ENCODE assay signal across 19 cellular contexts in the genomic region with DNA sequence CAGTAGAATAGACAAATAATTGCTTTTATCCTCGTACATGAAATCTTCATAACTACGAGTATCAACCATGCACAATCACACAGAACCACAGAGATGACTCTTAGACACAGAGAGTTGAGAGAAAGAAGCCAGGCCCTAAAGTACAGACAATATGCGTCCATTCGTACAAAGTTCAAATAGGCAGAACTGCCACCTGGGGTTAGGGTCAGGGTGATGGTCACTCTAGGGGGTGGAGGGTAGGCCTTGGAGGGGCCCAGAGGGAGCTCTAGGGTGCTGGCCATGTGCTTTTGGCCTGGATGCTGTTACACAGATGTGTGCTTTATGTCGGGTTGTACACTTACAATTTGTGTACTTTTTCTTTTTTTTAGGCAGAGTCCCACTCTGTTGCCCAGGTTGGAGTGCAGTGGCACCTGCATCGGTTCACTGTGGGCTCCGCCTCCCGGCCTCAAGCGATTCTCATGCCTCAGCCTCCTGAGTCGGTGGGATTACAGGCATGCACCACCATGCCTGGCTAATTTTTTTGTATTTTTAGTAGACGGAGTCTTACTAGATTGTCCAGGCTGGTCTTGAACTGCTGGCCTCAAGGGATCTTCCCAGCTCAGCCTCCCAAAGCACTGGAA.
DNase-seq lines count a peak whose midpoint lies in the region; ATAC-seq and TF ChIP-seq lines count a peak whose summit lies in the region.
"Had no signal": no experiment of that assay in that cellular context is flagged by ENCODE, and none has a peak within 500 bp of the region (broad histone marks: within the 10 kb centered on the region; RNA-seq: fewer than 3 reads in every experiment).

No MANE protein-coding gene starts in this region.

- no peak overlapping the region for H3K4me3 Mint-ChIP-seq in CD14-positive monocyte
- no peak overlapping the region for H3K4me3 Mint-ChIP-seq in H9

- WGBS in H9 (ENCODE audit: extremely low coverage, insufficient read length, low lambda C conversion rate): no CpG with 5 or more reads among the region's 11 CpGs

- H3K23me2 ChIP-seq in H9 (ENCODE audit: insufficient read length, low read depth, low read length, poor library complexity, severe bottlenecking): no peaks in the 10 kb centered on the region

- H3K4me3 ChIP-seq in coronary artery: no peak overlapping the region
- H3K4me3 ChIP-seq: right lobe of liver had no signal

- no peak overlapping the region for H3K4me2 ChIP-seq in H9 (ENCODE audit: insufficient read depth, insufficient read length, low read length)

- peaks cover 0 to 2% (median 0%) of the 10 kb centered on the region in 3 donors for H3K27me3 Mint-ChIP-seq in CD14-positive monocyte (ENCODE audit: low read depth in 3 of 3)
- no peaks in the 10 kb centered on the region; the same call in none of the 2 replicates for H3K27me3 Mint-ChIP-seq in H9 (ENCODE audit: low read depth)
- H3K27me3 Mint-ChIP-seq: naive B cell had no signal

- H3K36me3 Mint-ChIP-seq in CD14-positive monocyte (peaks cover 3 to 5% of the 10 kb centered on the region in 2 donors), H9 (ENCODE audit: insufficient read depth in 1 of 3, low read depth in 3 of 3) (no peaks in the 10 kb centered on the region)
- H3K36me3 Mint-ChIP-seq: naive B cell had no signal

- H3K23ac ChIP-seq in H9 (ENCODE audit: insufficient read length, low read depth, low read length): no peak overlapping the region

- H4K91ac ChIP-seq in H9 (ENCODE audit: insufficient read length, low read depth, low read length): no peak overlapping the region

- no peaks in the 10 kb centered on the region for H3K79me2 ChIP-seq in H9 (ENCODE audit: insufficient read depth, low read length)
- H3K79me2 ChIP-seq: parathyroid adenoma had no signal

- H3K9me3 Mint-ChIP-seq in CD14-positive monocyte (peaks cover 0 to 6% (median 2%) of the 10 kb centered on the region in 7 donors), H9 (peaks cover 0 to 5% of the 10 kb centered on the region in 2 experiments; a peak in 1 of 5 replicates)

- H4K20me1 ChIP-seq in H9 (ENCODE audit: control insufficient read depth, insufficient read depth, insufficient read length): no peaks in the 10 kb centered on the region

- no peak overlapping the region for H3T11ph ChIP-seq in H9 (ENCODE audit: low read length)

- no peaks in the 10 kb centered on the region for H3K9me3 ChIP-seq in H9 (ENCODE audit: control insufficient read depth, low read depth, low read length)
- H3K9me3 ChIP-seq: right lobe of liver had no signal

- ATAC-seq in sciatic nerve: no peak
- no peak for ATAC-seq in GM18505 (IDR thresholded peaks at IDR 0.05; ENCODE audit: unreplicated experiment)
- ATAC-seq: HCT116, left colon, right lobe of liver had no signal

- H2BK15ac ChIP-seq in H9 (ENCODE audit: low read depth, low read length): no peak overlapping the region

- H3K4ac ChIP-seq in H9 (ENCODE audit: low read depth, low read length): no peak overlapping the region

- peak overlapping the region in 5 of 7 donors; percentile 49 to 99 (median 99) for H3K27ac Mint-ChIP-seq in CD14-positive monocyte
- no peak overlapping the region for H3K27ac Mint-ChIP-seq in H9

- no peak overlapping the region for H2BK20ac ChIP-seq in H9 (ENCODE audit: low read depth, low read length, poor library complexity, severe bottlenecking)

- H3K27ac ChIP-seq in H9 (ENCODE audit: insufficient read length, low read depth, low read length) (no peak overlapping the region), coronary artery (no peak overlapping the region)
- H3K27ac ChIP-seq: parathyroid adenoma, right lobe of liver had no signal

- no peak overlapping the region for H4K5ac ChIP-seq in H9 (ENCODE audit: insufficient read length, low read depth, low read length)

- no peak overlapping the region for H3K18ac ChIP-seq in H9 (ENCODE audit: insufficient read length, low read depth, low read length)

- H3K79me1 ChIP-seq in H9 (ENCODE audit: insufficient read depth, low read depth, low read length, poor library complexity, severe bottlenecking): no peaks in the 10 kb centered on the region

- H3K9ac ChIP-seq in H9 (ENCODE audit: extremely low read depth, insufficient read length, low read length): no peak overlapping the region
- H3K9ac ChIP-seq: parathyroid adenoma had no signal

- H2BK120ac ChIP-seq in H9 (ENCODE audit: low read depth, low read length, poor library complexity, severe bottlenecking): no peak overlapping the region

- H2BK5ac ChIP-seq in H9 (ENCODE audit: insufficient read length, low read length): no peak overlapping the region

- no peak for TF ChIP-seq POLR2A in GM18505 (IDR thresholded peaks at IDR 0.05; ENCODE audit: borderline replicate concordance, extremely low read depth, insufficient read depth, insufficient read length)

- H2BK12ac ChIP-seq in H9 (ENCODE audit: insufficient read length, low read depth, low read length): no peak overlapping the region

- no peak for DNase-seq in CD14-positive monocyte (ENCODE audit: low spot score)
- peak; percentile 14 for DNase-seq in H9
- DNase-seq in coronary artery (ENCODE audit: low spot score): peak; percentile 38
- DNase-seq in sciatic nerve (ENCODE audit: low spot score): peak; percentile 26
- DNase-seq in OCI-M1 (lab: John Stamatoyannopoulos, UW): no peak
- DNase-seq in Ammon's horn (ENCODE audit: low spot score): no peak
- DNase-seq: activated CD4-positive, alpha-beta T cell treated with anti-CD3 and anti-CD28 coated beads for 4 hours; activated naive CD4-positive, alpha-beta T cell; central memory CD4-positive, alpha-beta T cell; KBM-7; mesenchymal stem cell; naive B cell; NCI-H187; SHP77 treated with DMSO at 0.1 percent for 48 hours had no signal

- no peak overlapping the region for H3K56ac ChIP-seq in H9 (ENCODE audit: insufficient read length, low read depth, low read length)

- no peaks in the 10 kb centered on the region for H3K4me1 ChIP-seq in H9 (ENCODE audit: insufficient read depth, low read length)
- H3K4me1 ChIP-seq: parathyroid adenoma had no signal

- H4K8ac ChIP-seq in H9 (replicated peaks; ENCODE audit: insufficient read length, low read depth, low read length): no peak overlapping the region

- TF ChIP-seq CTCF in CD14-positive monocyte (IDR thresholded peaks at IDR 0.05) (no peak), H9 (conservative IDR thresholded peaks at IDR 0.05) (no peak), coronary artery (IDR thresholded peaks at IDR 0.05) (no peak)

- no peaks in the 10 kb centered on the region for H3K27me3 ChIP-seq in H9 (ENCODE audit: insufficient read depth, low read length)
- H3K27me3 ChIP-seq: right lobe of liver had no signal

- H3K4me1 Mint-ChIP-seq in CD14-positive monocyte (peaks cover 90% of the 10 kb centered on the region), H9 (peaks cover 5 to 7% of the 10 kb centered on the region in 2 experiments; a peak in 3 of 4 replicates)

- intact Hi-C loops in CD14-positive monocyte (cut with micrococcal nuclease): loop anchor here in 1 of 2 donors (5.0 kb wide), 1 partner anchor 67 kb away; a partner anchor contains a TSS
- intact Hi-C loops in sciatic nerve (cut with DNase I): no loop called here

- H2AK5ac ChIP-seq in H9 (ENCODE audit: insufficient read length, low read length): no peak overlapping the region

- no peak overlapping the region for H2AFZ ChIP-seq in H9 (ENCODE audit: low read length)
- H2AFZ ChIP-seq: parathyroid adenoma had no signal

- no peak overlapping the region for H3K14ac ChIP-seq in H9 (ENCODE audit: insufficient read depth, low read length)

Comparison
In these comparisons a context has a peak if more than half of its experiments do, and no peak if none do; other contexts are left out.
1. DNase-seq: peak in H9 (single experiment), coronary artery (single experiment) and sciatic nerve (single experiment); none in CD14-positive monocyte (single experiment), OCI-M1 (single experiment) and Ammon's horn (single experiment).
2. H3K27ac Mint-ChIP-seq: peak in CD14-positive monocyte (5 of 7); none in H9 (0 of 3).